Comparison of ENCODE assay signal across 12 cellular contexts in the genomic region with DNA sequence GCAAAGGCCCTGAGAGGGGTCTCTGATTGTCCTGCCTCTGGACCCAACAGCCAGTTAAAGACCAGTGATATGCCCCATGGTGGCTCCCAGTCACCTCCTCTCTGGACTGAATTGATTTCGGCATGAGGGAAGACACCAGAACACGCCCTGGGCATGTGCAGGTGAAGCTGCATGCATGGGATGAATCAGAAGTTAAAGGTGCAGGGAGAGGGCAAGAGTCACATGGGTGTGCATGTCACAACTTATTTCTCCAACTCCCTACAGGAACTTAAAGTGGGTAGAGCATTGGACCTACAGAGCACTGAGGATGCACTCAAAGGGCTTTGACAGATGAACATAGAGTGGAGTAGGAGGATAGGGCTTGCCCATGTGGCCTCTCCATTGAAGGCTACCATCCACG.
DNase-seq lines count a peak whose midpoint lies in the region; ATAC-seq and TF ChIP-seq lines count a peak whose summit lies in the region.
"Had no signal": no experiment of that assay in that cellular context is flagged by ENCODE, and none has a peak within 500 bp of the region (broad histone marks: within the 10 kb centered on the region; RNA-seq: fewer than 3 reads in every experiment).

No MANE protein-coding gene starts in this region.

- peak; percentile 66 for DNase-seq in HPDE6-E6E7 (ENCODE audit: extremely low spot score)
- DNase-seq in RWPE2 (ENCODE audit: low spot score): no peak
- DNase-seq in epithelial cell of prostate (ENCODE audit: low read depth, low spot score): peak; percentile 86
- DNase-seq in islet precursor cell: peak; percentile 40
- no peak for DNase-seq in GM10248 (ENCODE audit: extremely low spot score)
- DNase-seq in stimulated activated CD4-positive, alpha-beta T cell treated with anti-CD3 and anti-CD28 coated beads, Interleukin-2, amount 100 ng/mL, for 24 hours: no peak
- DNase-seq: C1 segment of cervical spinal cord; CD4-positive, alpha-beta T cell; DMS79 had no signal

- no peaks in the 10 kb centered on the region for H3K36me3 ChIP-seq in RWPE2 (ENCODE audit: low read depth)
- H3K36me3 ChIP-seq: HAP-1 had no signal

- H3K4me1 ChIP-seq in RWPE2 (ENCODE audit: insufficient read depth, poor library complexity, severe bottlenecking): peaks cover 28% of the 10 kb centered on the region
- H3K4me1 ChIP-seq: HAP-1 had no signal

- H3K27ac ChIP-seq in RWPE2 (ENCODE audit: poor library complexity, severe bottlenecking): peak overlapping the region; percentile 79
- peak overlapping the region; percentile 98 for H3K27ac ChIP-seq in epithelial cell of prostate

- no peak overlapping the region for H3K4me3 ChIP-seq in RWPE2 (ENCODE audit: severe bottlenecking)
- H3K4me3 ChIP-seq: HAP-1 had no signal

- TF ChIP-seq CTCF in RWPE2 (IDR thresholded peaks at IDR 0.05; ENCODE audit: poor library complexity, severe bottlenecking) (no peak), GM10248 (IDR thresholded peaks at IDR 0.05; ENCODE audit: control extremely low read depth, extremely low read depth, low read depth, missing control alignments) (no peak)

- no peaks in the 10 kb centered on the region for H3K9me3 ChIP-seq in RWPE2 (ENCODE audit: severe bottlenecking)
- H3K9me3 ChIP-seq: HAP-1 had no signal

- POLR2A ChIA-PET in GM10248 (lab: Yijun Ruan, JAX): no interaction called here

- CTCF ChIA-PET in GM10248 (lab: Yijun Ruan, JAX): no interaction called here

- ATAC-seq in RWPE2 (ENCODE audit: low read depth) (peak; percentile 44), GM21526 (IDR thresholded peaks at IDR 0.05; ENCODE audit: low FRiP score, unreplicated experiment) (no peak), HG03439 (IDR thresholded peaks at IDR 0.05; ENCODE audit: unreplicated experiment) (no peak)

- H3K27me3 ChIP-seq in RWPE2 (ENCODE audit: insufficient read depth, poor library complexity, severe bottlenecking): no peaks in the 10 kb centered on the region

Comparison
In these comparisons a context has a peak if more than half of its experiments do, and no peak if none do; other contexts are left out.
1. DNase-seq: peak in HPDE6-E6E7 (single experiment), epithelial cell of prostate (single experiment) and islet precursor cell (single experiment); none in RWPE2 (single experiment), GM10248 (single experiment) and stimulated activated CD4-positive, alpha-beta T cell treated with anti-CD3 and anti-CD28 coated beads, Interleukin-2, amount 100 ng/mL, for 24 hours (0 of 2).